7 cellular contexts compared by ENCODE assay signal in genomic region chr5:132883261-132883834, GRCh38. TPM values are rescaled to one million over a fixed set of nuclear protein-coding genes. Genes with fewer than 3 reads are reported as not detected.
A peak's percentile ranks its signal among the peaks of the same experiment; 100 is the strongest.
DNase-seq lines count a peak whose midpoint lies in the region; ATAC-seq and TF ChIP-seq lines count a peak whose summit lies in the region.

No MANE protein-coding gene starts in this region.

- H3K36me3 Mint-ChIP-seq in activated naive CD8-positive, alpha-beta T cell treated with anti-CD3 and anti-CD28 coated beads, Interleukin-2, amount 50 U/mL, for 24 hours (ENCODE audit: low read depth) = peaks cover 31% of the 10 kb centered on the region

- no peaks in the 10 kb centered on the region for H3K9me3 ChIP-seq in prostate gland

- peak overlapping the region; percentile 53 for H3K27ac Mint-ChIP-seq in activated naive CD8-positive, alpha-beta T cell treated with anti-CD3 and anti-CD28 coated beads, Interleukin-2, amount 50 U/mL, for 24 hours

- no peak overlapping the region for H3K4me3 ChIP-seq in prostate gland

- peak; percentile 63 for ATAC-seq in HG02610 (IDR thresholded peaks at IDR 0.05; ENCODE audit: unreplicated experiment)
- ATAC-seq in activated naive CD8-positive, alpha-beta T cell treated with anti-CD3 and anti-CD28 coated beads, Interleukin-2, amount 50 U/mL, for 24 hours = peak; percentile 80
- ATAC-seq in left cardiac atrium = peak; percentile 84 to 85
- no peak for ATAC-seq in HG02763 (IDR thresholded peaks at IDR 0.05; ENCODE audit: unreplicated experiment)

- DNase-seq in G401 (ENCODE audit: low spot score) (peak; percentile 84), NCI-H774 (lab: John Stamatoyannopoulos, UW) (peak; percentile 20), left cardiac atrium (peak; percentile 32), prostate gland (ENCODE audit: low spot score) (peak; percentile 66)
- no peak for DNase-seq in activated naive CD8-positive, alpha-beta T cell treated with anti-CD3 and anti-CD28 coated beads, Interleukin-2, amount 50 U/mL, for 24 hours

- 30% methylated on average over 2 of the region's 2 CpGs for WGBS in prostate gland

- in situ Hi-C loops in G401 (cut with HindIII; ENCODE audit: low sequenced_read_pairs) = no loop called here

- no peaks in the 10 kb centered on the region for H3K9me3 Mint-ChIP-seq in activated naive CD8-positive, alpha-beta T cell treated with anti-CD3 and anti-CD28 coated beads, Interleukin-2, amount 50 U/mL, for 24 hours

- H3K4me3 Mint-ChIP-seq in activated naive CD8-positive, alpha-beta T cell treated with anti-CD3 and anti-CD28 coated beads, Interleukin-2, amount 50 U/mL, for 24 hours = no peak overlapping the region

- H3K36me3 ChIP-seq in prostate gland = peaks cover 0 to 12% of the 10 kb centered on the region in 2 donors

- intact Hi-C loops in left cardiac atrium (cut with DNase I) (loop anchor here in 1 of 2 donors (2.0 kb wide), 1 partner anchor 53 kb away; the partner anchor contains the start of gene SHROOM1), prostate gland (cut with DNase I) (loop anchor here (2.0 kb wide), 1 partner anchor 53 kb away; the partner anchor contains the start of gene SHROOM1)

- TF ChIP-seq CTCF in prostate gland (IDR thresholded peaks at IDR 0.05) = peak in 3 of 4 experiments; percentile 67 to 76 (median 73)

- no peak overlapping the region for H3K27ac ChIP-seq in prostate gland

- H3K27me3 Mint-ChIP-seq in activated naive CD8-positive, alpha-beta T cell treated with anti-CD3 and anti-CD28 coated beads, Interleukin-2, amount 50 U/mL, for 24 hours = no peaks in the 10 kb centered on the region

- H3K27me3 ChIP-seq in prostate gland (replicated peaks; ENCODE audit: insufficient read depth) = no peaks in the 10 kb centered on the region

- H3K4me1 ChIP-seq in prostate gland (replicated peaks) = no peaks in the 10 kb centered on the region

- no peak for TF ChIP-seq POLR2A in prostate gland (IDR thresholded peaks at IDR 0.05)

- H3K4me1 Mint-ChIP-seq in activated naive CD8-positive, alpha-beta T cell treated with anti-CD3 and anti-CD28 coated beads, Interleukin-2, amount 50 U/mL, for 24 hours = peaks cover 2% of the 10 kb centered on the region

RNA-seq across cellular contexts. Expression of gene LEAP2, which starts 9.9 kb away (rescaled TPM):
- not detected in 2 replicates for total RNA-seq in G401 (2014; rRNA removed; shearing (Covaris generic))
- total RNA-seq in left cardiac atrium (1 to 10 TPM; 1.1 to 1.3 TPM), prostate gland (1 to 10 TPM in 1 of 2 donors, under 1 TPM in 1; 0.32 to 1.4 TPM)

RNA-seq across cellular contexts. Expression of gene UQCRQ, which starts 16.9 kb away (rescaled TPM):
- 108 and 215 TPM in 2 replicates for total RNA-seq in G401 (2014; rRNA removed; shearing (Covaris generic))
- total RNA-seq in left cardiac atrium (1,000 to 10,000 TPM; 1,029 to 1,106 TPM), prostate gland (100 to 1,000 TPM; 201 to 223 TPM)

RNA-seq across cellular contexts. Expression of gene GDF9, which starts 17.1 kb away (rescaled TPM):
- 0.12 and 1.3 TPM in 2 replicates for total RNA-seq in G401 (2014; rRNA removed; shearing (Covaris generic))
- under 1 TPM in 1 of 2 donors, not detected in 1; 0.65 TPM for total RNA-seq in left cardiac atrium
- 1 to 10 TPM in 1 of 2 donors, under 1 TPM in 1; 0.09 to 3.2 TPM for total RNA-seq in prostate gland

RNA-seq across cellular contexts. Expression of gene SHROOM1, which starts 52.9 kb away (rescaled TPM):
- 3.1 and 5.9 TPM in 2 replicates for total RNA-seq in G401 (2014; rRNA removed; shearing (Covaris generic))
- total RNA-seq in left cardiac atrium = 1 to 10 TPM; 6.1 to 7.2 TPM
- 100 to 1,000 TPM in 1 of 2 donors, 10 to 100 TPM in 1; 62.1 to 364 TPM for total RNA-seq in prostate gland
